14 cellular contexts compared by ENCODE assay signal in the genomic region with DNA sequence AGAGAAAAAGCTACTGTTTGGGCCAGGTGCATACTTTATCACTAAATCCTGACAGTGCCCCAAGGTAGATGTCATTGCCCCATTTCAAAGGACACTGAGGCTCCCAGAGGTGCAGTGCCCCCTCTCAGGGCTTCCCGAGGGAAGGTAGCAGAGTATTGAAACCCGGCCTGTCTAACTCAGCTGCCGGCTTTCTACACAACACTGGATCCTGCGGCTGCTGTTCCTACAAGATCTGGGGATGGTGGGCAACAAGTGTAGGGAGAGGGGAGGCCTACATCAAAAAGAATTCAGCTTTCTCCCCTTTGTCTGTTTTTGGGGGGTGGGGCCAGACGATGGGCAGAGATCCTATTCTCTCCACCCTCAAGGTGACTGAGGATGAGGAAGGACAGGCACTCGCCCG.
A peak's percentile ranks its signal among the peaks of the same experiment; 100 is the strongest.
DNase-seq lines count a peak whose midpoint lies in the region; ATAC-seq and TF ChIP-seq lines count a peak whose summit lies in the region.
"Had no signal": no experiment of that assay in that cellular context is flagged by ENCODE, and none has a peak within 500 bp of the region (broad histone marks: within the 10 kb centered on the region; RNA-seq: fewer than 3 reads in every experiment).

No MANE protein-coding gene starts in this region.

- peaks cover 7% of the 10 kb centered on the region for H3K36me3 Mint-ChIP-seq in nephron (ENCODE audit: low read depth)

- H3K4me3 ChIP-seq in spleen (no peak overlapping the region), aorta (ENCODE audit: low read length in 2 of 2) (no peak overlapping the region)
- H3K4me3 ChIP-seq: BLaER1 treated with 17β-estradiol and CSF1 and Interleukin-3, amounts not matched to agents 10 nM and 100 nM had no signal

- peaks cover 18% of the 10 kb centered on the region for H3K4me1 Mint-ChIP-seq in nephron

- 83 to 90% (median 87%) methylated on average over 7 of the region's 7 CpGs for WGBS in spleen, 5 donors
- 68 to 74% methylated on average over 7 of the region's 7 CpGs for WGBS in aorta, 2 donors

- ATAC-seq in left ventricle myocardium superior, result no peak
- ATAC-seq in aorta (ENCODE audit: low FRiP score), result peak; percentile 8
- no peak for ATAC-seq in HG03342 (IDR thresholded peaks at IDR 0.05; ENCODE audit: unreplicated experiment)
- ATAC-seq in GM21717 (IDR thresholded peaks at IDR 0.05; ENCODE audit: unreplicated experiment), result no peak
- no peak for ATAC-seq in GM21381 (IDR thresholded peaks at IDR 0.05; ENCODE audit: unreplicated experiment)

- H3K27ac Mint-ChIP-seq in nephron, result peak overlapping the region; percentile 43 to 92 (median 62)

- H3K27me3 ChIP-seq in spleen (replicated peaks in 1 of 7) (no peaks in the 10 kb centered on the region), aorta (ENCODE audit: control insufficient read depth in 1 of 2, insufficient read depth in 2 of 2, low read length in 1 of 2) (no peaks in the 10 kb centered on the region)
- H3K27me3 ChIP-seq: BLaER1 treated with 17β-estradiol and CSF1 and Interleukin-3, amounts not matched to agents 10 nM and 100 nM had no signal

- H3K4me1 ChIP-seq in spleen, result peaks cover 0 to 27% (median 3%) of the 10 kb centered on the region in 6 donors
- H3K4me1 ChIP-seq in aorta (ENCODE audit: control insufficient read depth in 1 of 2, insufficient read depth in 2 of 2, low read length in 2 of 2), result no peaks in the 10 kb centered on the region

- intact Hi-C loops in cardiac septum (cut with DNase I), result no loop called here
- intact Hi-C loops in left ventricle myocardium superior (cut with micrococcal nuclease), result no loop called here
- intact Hi-C loops in spleen (cut with DNase I; ENCODE audit: low total_unique reads), result no loop called here
- intact Hi-C loops in aorta (cut with DNase I), result no loop called here

- H3K27me3 Mint-ChIP-seq in nephron (ENCODE audit: low read depth), result peaks cover 11% of the 10 kb centered on the region

- no peak overlapping the region for H3K4me3 Mint-ChIP-seq in nephron

- peaks cover 0 to 23% (median 16%) of the 10 kb centered on the region in 8 donors for H3K9me3 ChIP-seq in spleen
- no peaks in the 10 kb centered on the region for H3K9me3 ChIP-seq in aorta (ENCODE audit: control insufficient read depth, low read length)

- TF ChIP-seq CTCF in nephron (IDR thresholded peaks at IDR 0.05; ENCODE audit: unreplicated experiment in 3 of 3) (no peak), spleen (IDR thresholded peaks at IDR 0.05 in 8 of 11, conservative IDR thresholded peaks at IDR 0.05 in 3 of 11) (no peak)

- H3K9me3 Mint-ChIP-seq in nephron, result peaks cover 14% of the 10 kb centered on the region

- no peaks in the 10 kb centered on the region for H3K36me3 ChIP-seq in spleen
- no peaks in the 10 kb centered on the region for H3K36me3 ChIP-seq in aorta (ENCODE audit: control insufficient read depth in 1 of 2, insufficient read depth in 2 of 2, low read length in 1 of 2)
- H3K36me3 ChIP-seq: BLaER1 treated with 17β-estradiol and CSF1 and Interleukin-3, amounts not matched to agents 10 nM and 100 nM had no signal

- TF ChIP-seq POLR2A in spleen (IDR thresholded peaks at IDR 0.05), result no peak

- DNase-seq in cardiac septum (ENCODE audit: low spot score) (peak; percentile 56), left ventricle myocardium superior (no peak), spleen (no peak), aorta (no peak)
- DNase-seq: Kasumi-1, NCI-H1105 treated with DMSO at 0.1 percent for 48 hours, NCI-H1930, NCI-H2171, NCI-H748 treated with DMSO at 0.1 percent for 48 hours had no signal

- peak overlapping the region in 6 of 8 donors; percentile 26 to 75 (median 66) for H3K27ac ChIP-seq in spleen
- H3K27ac ChIP-seq in aorta (ENCODE audit: low read depth in 1 of 2, low read length in 2 of 2), result peak overlapping the region in 1 of 2 donors; percentile 8
- H3K27ac ChIP-seq: BLaER1 treated with 17β-estradiol and CSF1 and Interleukin-3, amounts not matched to agents 10 nM and 100 nM had no signal
